ENCODE assay signal across 11 cellular contexts in the genomic region with DNA sequence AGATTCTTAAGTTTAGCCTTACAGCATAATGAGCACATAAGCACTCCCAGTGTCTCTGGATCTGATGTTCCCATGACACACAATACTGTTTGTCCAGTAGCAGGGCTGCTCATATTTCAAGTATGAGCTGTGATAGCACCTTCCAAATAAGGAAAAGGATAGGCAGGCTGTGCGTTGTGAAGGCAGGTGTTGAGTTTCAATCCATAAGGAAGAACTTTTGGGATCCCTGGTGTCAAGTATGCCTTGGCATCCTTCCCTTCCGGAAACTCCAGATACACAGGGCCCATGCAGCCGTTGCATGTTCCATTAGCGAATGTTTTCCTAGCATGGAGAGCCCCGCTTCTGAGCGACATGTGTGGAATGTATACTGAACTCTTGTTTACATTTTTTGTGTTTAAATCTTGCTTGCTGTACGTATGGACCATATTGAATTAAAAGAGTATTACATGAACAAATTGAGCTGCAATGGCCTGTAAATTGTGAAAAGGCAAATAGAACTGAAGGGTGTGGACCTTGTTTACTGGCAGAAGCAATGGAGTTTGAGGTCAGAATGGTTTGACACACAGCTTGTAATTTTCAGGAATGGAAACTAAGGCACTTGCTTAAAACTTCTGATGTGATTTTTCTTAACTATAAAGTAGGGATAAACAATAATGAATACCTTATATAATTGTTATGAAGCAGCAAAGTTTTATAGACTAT. TPM values are rescaled to one million over a fixed set of nuclear protein-coding genes. Genes with fewer than 3 reads are reported as not detected.
DNase-seq lines count a peak whose midpoint lies in the region; TF ChIP-seq lines count a peak whose summit lies in the region.
"Had no signal": no experiment of that assay in that cellular context is flagged by ENCODE, and none has a peak within 500 bp of the region (broad histone marks: within the 10 kb centered on the region; RNA-seq: fewer than 3 reads in every experiment).

No MANE protein-coding gene starts in this region.

- no peak for TF ChIP-seq POLR2A in thyroid gland (IDR thresholded peaks at IDR 0.05)

- no peak overlapping the region for H3K27ac ChIP-seq in thyroid gland

- H3K36me3 ChIP-seq in thyroid gland = no peaks in the 10 kb centered on the region

- H3K4me3 ChIP-seq in thyroid gland (replicated peaks in 1 of 3) (no peak overlapping the region), foreskin fibroblast (ENCODE audit: low read depth in 1 of 2, low read length in 2 of 2) (no peak overlapping the region)

- H3K27me3 ChIP-seq in thyroid gland = no peaks in the 10 kb centered on the region

- no peaks in the 10 kb centered on the region for H3K9me3 ChIP-seq in thyroid gland

- TF ChIP-seq CTCF in thyroid gland (IDR thresholded peaks at IDR 0.05) (no peak), foreskin fibroblast (IDR thresholded peaks at IDR 0.05; ENCODE audit: low read depth, low read length) (no peak)

- intact Hi-C loops in thyroid gland (cut with DNase I) = no loop called here

- DNase-seq in HS-5 (ENCODE audit: low read depth) (peak; percentile 15), NCI-H510A treated with DMSO at 0.1 percent for 48 hours (lab: John Stamatoyannopoulos, UW) (peak; percentile 98), fibroblast of the conjunctiva (ENCODE audit: low read depth) (peak; percentile 2), renal cortical epithelial cell (ENCODE audit: low read depth) (peak; percentile 30), thyroid gland (no peak), AG08396 (ENCODE audit: low spot score) (no peak), NAMALWA (ENCODE audit: low spot score) (no peak), foreskin fibroblast (no peak)
- DNase-seq: DND-41, Karpas-422, nucleus accumbens had no signal

- no peaks in the 10 kb centered on the region for H3K4me1 ChIP-seq in thyroid gland

- 56% methylated on average over 7 of the region's 7 CpGs for WGBS in thyroid gland, 2 donors

RNA-seq across cellular contexts. Expression of a gene that starts 33.7 kb away (rescaled TPM):
- total RNA-seq in renal cortical epithelial cell = 1.4 and 4.2 TPM in 2 replicates
- total RNA-seq in thyroid gland = 10 to 100 TPM; 14.3 to 19.3 (median 15.9) TPM

Comparison
In these comparisons a context has a peak if more than half of its experiments do, and no peak if none do; other contexts are left out.
1. DNase-seq: peak in HS-5 (single experiment), NCI-H510A treated with DMSO at 0.1 percent for 48 hours (single experiment), fibroblast of the conjunctiva (single experiment) and renal cortical epithelial cell (single experiment); none in thyroid gland (0 of 2), AG08396 (single experiment), NAMALWA (single experiment) and foreskin fibroblast (0 of 2).